ENCODE assay signal across 18 cellular contexts in the genomic region with DNA sequence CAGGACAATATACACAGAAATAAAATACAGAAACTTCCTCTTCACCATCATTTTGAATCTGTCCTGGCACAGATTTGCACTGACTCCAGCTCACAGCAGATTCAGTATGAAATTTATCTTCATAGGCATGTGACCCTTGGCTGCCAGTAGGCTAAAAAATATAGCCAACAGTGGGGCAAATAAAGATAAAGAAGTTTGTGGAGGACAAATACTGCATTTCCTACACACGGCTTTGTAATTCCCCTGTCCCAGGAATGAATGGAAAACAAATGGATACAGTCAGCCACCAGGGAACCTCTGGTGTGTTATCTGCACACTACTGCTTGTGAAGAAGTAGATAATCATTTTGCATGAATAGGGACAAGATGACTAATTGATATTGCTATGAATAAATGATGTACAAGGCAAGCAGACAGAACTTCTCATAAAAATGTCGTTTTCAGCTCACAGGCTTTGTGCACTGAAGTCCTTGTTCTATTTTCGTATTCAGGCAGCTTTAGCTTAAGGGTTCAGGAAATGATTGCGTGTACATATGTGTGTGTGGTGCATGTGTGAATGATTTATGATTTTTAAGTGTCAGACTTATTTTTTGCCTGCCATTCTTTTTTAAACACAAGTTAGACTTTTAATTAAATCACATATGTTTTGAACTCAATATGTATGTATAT.
DNase-seq lines count a peak whose midpoint lies in the region; ATAC-seq, FAIRE-seq and TF ChIP-seq lines count a peak whose summit lies in the region.
"Had no signal": no experiment of that assay in that cellular context is flagged by ENCODE, and none has a peak within 500 bp of the region (broad histone marks: within the 10 kb centered on the region; RNA-seq: fewer than 3 reads in every experiment).

No MANE protein-coding gene starts in this region.

- no peaks in the 10 kb centered on the region for H3K9me3 ChIP-seq in astrocyte (ENCODE audit: insufficient read depth, low read depth, low read length)
- H3K9me3 ChIP-seq in keratinocyte (ENCODE audit: control insufficient read depth, low read depth, low read length): no peaks in the 10 kb centered on the region
- H3K9me3 ChIP-seq in spleen: no peaks in the 10 kb centered on the region
- H3K9me3 ChIP-seq: gastroesophageal sphincter, vagina had no signal

- H3K36me3 Mint-ChIP-seq in astrocyte (ENCODE audit: low read depth, unreplicated experiment): no peaks in the 10 kb centered on the region
- H3K36me3 Mint-ChIP-seq: CD8-positive, alpha-beta T cell; naive B cell had no signal

- no peaks in the 10 kb centered on the region for H3K9me3 Mint-ChIP-seq in astrocyte (ENCODE audit: unreplicated experiment)
- H3K9me3 Mint-ChIP-seq: activated CD4-positive, alpha-beta memory T cell treated with anti-CD3 and anti-CD28 coated beads, Interleukin-2, amount 10 ng/mL, durations not matched to agents 7 days and 5 days; activated T-helper 17 cell treated with anti-CD3 and anti-CD28 coated beads, Interleukin-2, amount 50 U/mL, for 72 hours; CD8-positive, alpha-beta T cell had no signal

- DNase-seq in KG1 (lab: John Stamatoyannopoulos, UW): peak; percentile 17
- peak; percentile 42 for DNase-seq in astrocyte (ENCODE audit: low read depth)
- DNase-seq in keratinocyte (ENCODE audit: low read depth, low spot score): no peak
- no peak for DNase-seq in spleen
- DNase-seq in NCI-H2196 (lab: John Stamatoyannopoulos, UW; ENCODE audit: unreplicated experiment): no peak
- no peak for DNase-seq in sciatic nerve (ENCODE audit: low spot score)
- no peak for DNase-seq in OCI-M1 (lab: John Stamatoyannopoulos, UW)
- DNase-seq: activated CD4-positive, alpha-beta memory T cell treated with anti-CD3 and anti-CD28 coated beads, Interleukin-2, amount 10 ng/mL, durations not matched to agents 7 days and 5 days; CD8-positive, alpha-beta T cell; effector memory CD4-positive, alpha-beta T cell; naive B cell; NCI-H1105 treated with DMSO at 0.1 percent for 48 hours; NCI-H446 treated with DMSO at 0.1 percent for 48 hours; stimulated activated naive CD4-positive, alpha-beta T cell treated with Interleukin-2 at 50 U/mL for 16 hours; T-helper 9 cell had no signal

- H3K27me3 Mint-ChIP-seq in astrocyte (ENCODE audit: low read depth, unreplicated experiment): no peaks in the 10 kb centered on the region
- H3K27me3 Mint-ChIP-seq: activated CD4-positive, alpha-beta memory T cell treated with anti-CD3 and anti-CD28 coated beads, Interleukin-2, amount 10 ng/mL, durations not matched to agents 7 days and 5 days; naive B cell had no signal

- dilution Hi-C loops in keratinocyte (cut with MboI; ENCODE audit: extremely low pct_ligation_motif_present, low sequenced_read_pairs): no loop called here

- H3K4me3 ChIP-seq in astrocyte (ENCODE audit: insufficient read depth, low read depth, low read length) (no peak overlapping the region), keratinocyte (ENCODE audit: control insufficient read depth in 2 of 3, extremely low read depth in 1 of 3, insufficient read depth in 2 of 3, low read depth in 1 of 3, low read length in 3 of 3) (no peak overlapping the region), spleen (no peak overlapping the region)
- H3K4me3 ChIP-seq: gastroesophageal sphincter, vagina had no signal

- H3K27me3 ChIP-seq in astrocyte (ENCODE audit: insufficient read depth, low read length) (no peaks in the 10 kb centered on the region), keratinocyte (ENCODE audit: control insufficient read depth, extremely low read depth, insufficient read depth, low read length) (no peaks in the 10 kb centered on the region), spleen (replicated peaks in 1 of 7) (no peaks in the 10 kb centered on the region)
- H3K27me3 ChIP-seq: gastroesophageal sphincter, vagina had no signal

- TF ChIP-seq CTCF in astrocyte (IDR thresholded peaks at IDR 0.05; ENCODE audit: insufficient read depth, low read depth, low read length) (no peak), keratinocyte (optimal IDR thresholded peaks at IDR 0.05 in 1 of 3, IDR thresholded peaks at IDR 0.05 in 1 of 3, conservative IDR thresholded peaks at IDR 0.05 in 1 of 3; ENCODE audit: extremely low read depth in 1 of 3, insufficient read depth in 2 of 3, low read length in 3 of 3) (no peak), spleen (IDR thresholded peaks at IDR 0.05 in 8 of 11, conservative IDR thresholded peaks at IDR 0.05 in 3 of 11) (no peak)

- FAIRE-seq in astrocyte (lab: Jason Lieb, UNC): no peak
- peak; percentile 26 for FAIRE-seq in keratinocyte (lab: Jason Lieb, UNC)

- no peak for TF ChIP-seq POLR2A in spleen (IDR thresholded peaks at IDR 0.05)

- H3K4me1 Mint-ChIP-seq in astrocyte (ENCODE audit: low read depth, unreplicated experiment): peaks cover 29% of the 10 kb centered on the region
- H3K4me1 Mint-ChIP-seq: activated CD4-positive, alpha-beta memory T cell treated with anti-CD3 and anti-CD28 coated beads, Interleukin-2, amount 10 ng/mL, durations not matched to agents 7 days and 5 days; activated T-helper 17 cell treated with anti-CD3 and anti-CD28 coated beads, Interleukin-2, amount 50 U/mL, for 72 hours had no signal

- H3K27ac Mint-ChIP-seq in astrocyte (ENCODE audit: unreplicated experiment): peak overlapping the region; percentile 64
- H3K27ac Mint-ChIP-seq: activated CD4-positive, alpha-beta memory T cell treated with anti-CD3 and anti-CD28 coated beads, Interleukin-2, amount 10 ng/mL, durations not matched to agents 7 days and 5 days; activated T-helper 17 cell treated with anti-CD3 and anti-CD28 coated beads, Interleukin-2, amount 50 U/mL, for 72 hours; CD8-positive, alpha-beta T cell had no signal

- H3K4me2 ChIP-seq in astrocyte (ENCODE audit: low read length): peak overlapping the region; percentile 37
- no peak overlapping the region for H3K4me2 ChIP-seq in keratinocyte (ENCODE audit: control insufficient read depth, extremely low read depth, insufficient read depth, low read depth, low read length)

- WGBS in spleen, 5 donors: 3 to 7% (median 6%) methylated on average over 4 of the region's 4 CpGs

- H3K36me3 ChIP-seq in astrocyte (ENCODE audit: insufficient read depth, low read length): no peaks in the 10 kb centered on the region
- H3K36me3 ChIP-seq in keratinocyte (ENCODE audit: control insufficient read depth in 2 of 2, extremely low read depth in 1 of 2, insufficient read depth in 2 of 2, low read length in 2 of 2): no peaks in the 10 kb centered on the region
- H3K36me3 ChIP-seq in spleen: no peaks in the 10 kb centered on the region
- H3K36me3 ChIP-seq: gastroesophageal sphincter, vagina had no signal

- no peak overlapping the region for H3K4me3 Mint-ChIP-seq in astrocyte (ENCODE audit: unreplicated experiment)
- H3K4me3 Mint-ChIP-seq: activated CD4-positive, alpha-beta memory T cell treated with anti-CD3 and anti-CD28 coated beads, Interleukin-2, amount 10 ng/mL, durations not matched to agents 7 days and 5 days; activated T-helper 17 cell treated with anti-CD3 and anti-CD28 coated beads, Interleukin-2, amount 50 U/mL, for 72 hours; CD8-positive, alpha-beta T cell had no signal

- H3K79me2 ChIP-seq in astrocyte (ENCODE audit: insufficient read depth, low read length): no peaks in the 10 kb centered on the region
- no peaks in the 10 kb centered on the region for H3K79me2 ChIP-seq in keratinocyte (ENCODE audit: control insufficient read depth, insufficient read depth, low read length)

- intact Hi-C loops in spleen (cut with DNase I; ENCODE audit: low total_unique reads) (loop anchor here (10.0 kb wide), 1 partner anchor 543 kb away; the partner anchor contains the start of gene JAG1), sciatic nerve (cut with DNase I) (no loop called here)

- H3K27ac ChIP-seq in astrocyte (ENCODE audit: low read depth, low read length) (peak overlapping the region; percentile 77), keratinocyte (ENCODE audit: control insufficient read depth, insufficient read depth, low read length) (no peak overlapping the region), spleen (peak overlapping the region in 7 of 8 donors; percentile 25 to 68 (median 61))
- H3K27ac ChIP-seq: gastroesophageal sphincter, vagina had no signal

- H3K9me1 ChIP-seq in keratinocyte (ENCODE audit: control insufficient read depth, extremely low read depth, insufficient read depth, low read length): no peaks in the 10 kb centered on the region

- H3K9ac ChIP-seq in astrocyte (ENCODE audit: low read length) (peak overlapping the region; percentile 45), keratinocyte (ENCODE audit: control insufficient read depth, extremely low read depth, insufficient read depth, low read length) (no peak overlapping the region)

- peaks cover 16% of the 10 kb centered on the region for H3K4me1 ChIP-seq in astrocyte (ENCODE audit: insufficient read depth, low read length)
- H3K4me1 ChIP-seq in keratinocyte (ENCODE audit: control insufficient read depth, extremely low read depth, insufficient read depth, low read length): peaks cover 4% of the 10 kb centered on the region
- peaks cover 11 to 50% (median 20%) of the 10 kb centered on the region in 6 donors for H3K4me1 ChIP-seq in spleen

- no peak for ATAC-seq in sciatic nerve
- ATAC-seq: activated T-helper 17 cell treated with anti-CD3 and anti-CD28 coated beads, Interleukin-2, amount 50 U/mL, for 72 hours; CD8-positive, alpha-beta T cell had no signal

- H4K20me1 ChIP-seq in astrocyte (ENCODE audit: insufficient read depth, low read length): no peaks in the 10 kb centered on the region
- H4K20me1 ChIP-seq in keratinocyte (ENCODE audit: control insufficient read depth, extremely low read depth, insufficient read depth, low read length): no peaks in the 10 kb centered on the region

- no peak overlapping the region for H2AFZ ChIP-seq in astrocyte (ENCODE audit: low read depth, low read length)
- H2AFZ ChIP-seq in keratinocyte (ENCODE audit: control insufficient read depth, low read length): no peak overlapping the region

Comparison
In these comparisons a context has a peak if more than half of its experiments do, and no peak if none do; other contexts are left out.
1. DNase-seq: peak in KG1 (single experiment) and astrocyte (single experiment); none in keratinocyte (single experiment), spleen (single experiment), NCI-H2196 (single experiment), sciatic nerve (single experiment) and OCI-M1 (single experiment).